ENCODE assay signal across 26 cellular contexts in genomic region chr7:75660566-75661215, GRCh38.
DNase-seq lines count a peak whose midpoint lies in the region; ATAC-seq and TF ChIP-seq lines count a peak whose summit lies in the region.
"Had no signal": no experiment of that assay in that cellular context is flagged by ENCODE, and none has a peak within 500 bp of the region (broad histone marks: within the 10 kb centered on the region; RNA-seq: fewer than 3 reads in every experiment).

No MANE protein-coding gene starts in this region.

- H4K20me1 ChIP-seq in KMS-11 (ENCODE audit: insufficient read depth) = no peaks in the 10 kb centered on the region

- H2AFZ ChIP-seq in KMS-11 (ENCODE audit: low read depth) = no peak overlapping the region

- peaks cover 51% of the 10 kb centered on the region for H3K4me1 ChIP-seq in KMS-11 (ENCODE audit: low read depth, poor library complexity, severe bottlenecking)
- H3K4me1 ChIP-seq: breast epithelium, left ventricle myocardium inferior, vagina had no signal

- H3K36me3 ChIP-seq in KMS-11 (ENCODE audit: insufficient read depth) = no peaks in the 10 kb centered on the region
- H3K36me3 ChIP-seq: breast epithelium, left ventricle myocardium inferior, SJSA1, thoracic aorta, vagina had no signal

- no peaks in the 10 kb centered on the region for H3K36me3 Mint-ChIP-seq in activated CD4-positive, alpha-beta T cell treated with anti-CD3 and anti-CD28 coated beads, Interleukin-2, amount 10 ng/mL, durations not matched to agents 24 days and 14 days (ENCODE audit: low read depth)
- H3K36me3 Mint-ChIP-seq: activated naive CD8-positive, alpha-beta T cell; CD4-positive, alpha-beta memory T cell had no signal

- H3K9ac ChIP-seq in KMS-11 = no peak overlapping the region

- H3K27ac ChIP-seq in KMS-11 = peak overlapping the region; percentile 97; the same call in 1 of the 2 replicates
- H3K27ac ChIP-seq in caudate nucleus (ENCODE audit: low read depth, low read length) = peak overlapping the region; percentile 90
- H3K27ac ChIP-seq in layer of hippocampus (ENCODE audit: low read depth, low read length) = peak overlapping the region; percentile 89
- H3K27ac ChIP-seq: breast epithelium, left ventricle myocardium inferior, SJSA1, thoracic aorta, vagina had no signal

- H3K4me2 ChIP-seq in KMS-11 = no peak overlapping the region; the same call in 1 of the 2 replicates
- H3K4me2 ChIP-seq: GM23338 had no signal

- H3K27me3 ChIP-seq in KMS-11 (ENCODE audit: insufficient read depth, low read depth) (no peaks in the 10 kb centered on the region), layer of hippocampus (ENCODE audit: control insufficient read depth, insufficient read depth, low read length) (no peaks in the 10 kb centered on the region)
- H3K27me3 ChIP-seq: breast epithelium, SJSA1, vagina had no signal

- DNase-seq in caudate nucleus (lab: John Stamatoyannopoulos, UW) (peak in 26 of 61 donors; percentile 6 to 68 (median 30)), putamen (ENCODE audit: low spot score) (peak; percentile 84), D341Med (ENCODE audit: low spot score) (no peak), NCI-H446 (lab: John Stamatoyannopoulos, UW) (no peak)
- DNase-seq in activated CD4-positive, alpha-beta T cell treated with anti-CD3 and anti-CD28 coated beads, Interleukin-2, amount 10 ng/mL, durations not matched to agents 24 days and 14 days = no peak
- DNase-seq: activated CD4-positive, alpha-beta T cell treated with anti-CD3 and anti-CD28 coated beads for 48 hours; activated CD8-positive, alpha-beta memory T cell treated with anti-CD3 and anti-CD28 coated beads for 24 hours; activated effector memory CD4-positive, alpha-beta T cell treated with Interleukin-2 at 50 U/mL for 16 hours; CD4-positive, alpha-beta memory T cell; effector CD4-positive, alpha-beta T cell; left ventricle myocardium inferior; mesendoderm; NCI-H1048; NCI-H187; stimulated activated naive CD4-positive, alpha-beta T cell; T1000 had no signal

- H3K27ac Mint-ChIP-seq in activated CD4-positive, alpha-beta T cell treated with anti-CD3 and anti-CD28 coated beads, Interleukin-2, amount 10 ng/mL, durations not matched to agents 24 days and 14 days = no peak overlapping the region
- H3K27ac Mint-ChIP-seq: activated naive CD8-positive, alpha-beta T cell; GM23338 had no signal

- no peaks in the 10 kb centered on the region for H3K9me3 Mint-ChIP-seq in activated CD4-positive, alpha-beta T cell treated with anti-CD3 and anti-CD28 coated beads, Interleukin-2, amount 10 ng/mL, durations not matched to agents 24 days and 14 days
- H3K9me3 Mint-ChIP-seq: CD4-positive, alpha-beta memory T cell; GM23338 had no signal

- no peak for TF ChIP-seq CTCF in KMS-11 (conservative IDR thresholded peaks at IDR 0.05; ENCODE audit: low read depth, low read length)

- no peak overlapping the region for H3K4me3 Mint-ChIP-seq in activated CD4-positive, alpha-beta T cell treated with anti-CD3 and anti-CD28 coated beads, Interleukin-2, amount 10 ng/mL, durations not matched to agents 24 days and 14 days
- H3K4me3 Mint-ChIP-seq: activated naive CD8-positive, alpha-beta T cell; CD4-positive, alpha-beta memory T cell; GM23338 had no signal

- no peaks in the 10 kb centered on the region for H3K79me2 ChIP-seq in KMS-11 (ENCODE audit: insufficient read depth, low read depth)

- no peak overlapping the region for H3K4me3 ChIP-seq in KMS-11 (IDR thresholded peaks at IDR 0.05; ENCODE audit: insufficient read depth, low read depth, low read length)
- H3K4me3 ChIP-seq: breast epithelium, GM23338, left ventricle myocardium inferior, SJSA1, thoracic aorta, vagina had no signal

- no peaks in the 10 kb centered on the region for H3K27me3 Mint-ChIP-seq in activated CD4-positive, alpha-beta T cell treated with anti-CD3 and anti-CD28 coated beads, Interleukin-2, amount 10 ng/mL, durations not matched to agents 24 days and 14 days
- H3K27me3 Mint-ChIP-seq: activated naive CD8-positive, alpha-beta T cell; B cell; CD4-positive, alpha-beta memory T cell had no signal

- intact Hi-C loops in activated CD4-positive, alpha-beta T cell treated with anti-CD3 and anti-CD28 coated beads, Interleukin-2, amount 10 ng/mL, durations not matched to agents 24 days and 14 days (cut with micrococcal nuclease) = no loop called here

- ATAC-seq in GM19397 (IDR thresholded peaks at IDR 0.05; ENCODE audit: unreplicated experiment) = no peak
- ATAC-seq: GM23338 had no signal

- H3K4me1 Mint-ChIP-seq in activated CD4-positive, alpha-beta T cell treated with anti-CD3 and anti-CD28 coated beads, Interleukin-2, amount 10 ng/mL, durations not matched to agents 24 days and 14 days = no peaks in the 10 kb centered on the region
